In the genomic region with DNA sequence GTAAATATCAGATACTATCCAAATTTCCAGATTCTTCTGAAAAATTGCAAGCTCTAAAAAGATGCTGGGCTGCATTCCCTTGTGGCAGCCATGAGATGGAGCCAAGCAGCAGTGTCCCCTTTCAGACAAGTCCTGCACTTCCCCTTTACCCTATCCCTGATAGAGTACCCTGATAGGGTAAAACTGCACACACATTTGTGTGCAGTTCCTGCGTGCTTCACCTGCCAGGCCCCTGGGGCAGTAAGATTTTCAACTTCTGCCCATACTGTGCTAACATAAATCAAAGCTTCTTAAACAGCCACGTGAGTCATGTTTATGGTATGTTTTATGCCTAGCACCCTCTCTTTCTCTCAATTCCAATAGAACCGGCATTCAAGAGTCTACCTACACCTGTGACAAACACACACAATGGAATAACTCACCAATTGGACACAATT, we compare ENCODE assay signal across 8 cellular contexts. TPM values are rescaled to one million over a fixed set of nuclear protein-coding genes. Genes with fewer than 3 reads are reported as not detected.
DNase-seq lines count a peak whose midpoint lies in the region; ATAC-seq and TF ChIP-seq lines count a peak whose summit lies in the region.

No MANE protein-coding gene starts in this region.

- no peaks in the 10 kb centered on the region for H3K9me3 Mint-ChIP-seq in activated T-cell treated with anti-CD3 and anti-CD28 coated beads, Interleukin-2, amount 50 U/mL, for 72 hours

- DNase-seq in GM10266 (ENCODE audit: extremely low spot score) (no peak), NCI-H2227 treated with DMSO at 0.1 percent for 48 hours (lab: John Stamatoyannopoulos, UW) (peak; percentile 0), dermis blood vessel endothelial cell (peak; percentile 28), non-pigmented ciliary epithelial cell (ENCODE audit: low read depth) (peak; percentile 38), KG1 (lab: John Stamatoyannopoulos, UW) (no peak), putamen (ENCODE audit: low spot score) (no peak)
- DNase-seq in activated T-cell treated with anti-CD3 and anti-CD28 coated beads, Interleukin-2, amount 50 U/mL, for 72 hours = no peak
- no peak for DNase-seq in stimulated activated CD8-positive, alpha-beta memory T cell treated with anti-CD3 and anti-CD28 coated beads, Interleukin-4, amount 100 ng/mL, for 48 hours

- no peaks in the 10 kb centered on the region for H3K4me1 Mint-ChIP-seq in activated T-cell treated with anti-CD3 and anti-CD28 coated beads, Interleukin-2, amount 50 U/mL, for 72 hours (ENCODE audit: low read depth)

- no peak for ATAC-seq in activated T-cell treated with anti-CD3 and anti-CD28 coated beads, Interleukin-2, amount 50 U/mL, for 72 hours (replicated peaks in 1 of 2)

- no peaks in the 10 kb centered on the region for H3K36me3 Mint-ChIP-seq in activated T-cell treated with anti-CD3 and anti-CD28 coated beads, Interleukin-2, amount 50 U/mL, for 72 hours (ENCODE audit: insufficient read depth in 2 of 2)

- TF ChIP-seq CTCF in GM10266 (IDR thresholded peaks at IDR 0.05; ENCODE audit: control insufficient read depth, insufficient read depth, low read depth, missing control alignments) = peak; percentile 33

- no peak overlapping the region for H3K27ac Mint-ChIP-seq in activated T-cell treated with anti-CD3 and anti-CD28 coated beads, Interleukin-2, amount 50 U/mL, for 72 hours

- H3K4me3 Mint-ChIP-seq in activated T-cell treated with anti-CD3 and anti-CD28 coated beads, Interleukin-2, amount 50 U/mL, for 72 hours = no peak overlapping the region

- H3K27me3 Mint-ChIP-seq in activated T-cell treated with anti-CD3 and anti-CD28 coated beads, Interleukin-2, amount 50 U/mL, for 72 hours (ENCODE audit: low read depth) = peaks cover 7% of the 10 kb centered on the region

RNA-seq across cellular contexts. Expression of a gene that starts 52.2 kb away (rescaled TPM):
- 12.4 and 20.3 TPM in 2 replicates for total RNA-seq in dermis blood vessel endothelial cell
- total RNA-seq in activated T-cell treated with anti-CD3 and anti-CD28 coated beads, Interleukin-2, amount 50 U/mL, for 72 hours = 10 to 100 TPM in 1 of 2 donors, 1 to 10 TPM in 1; 6.6 to 10.2 TPM

Comparison
In these comparisons a context has a peak if more than half of its experiments do, and no peak if none do; other contexts are left out.
1. DNase-seq: peak in NCI-H2227 treated with DMSO at 0.1 percent for 48 hours (single experiment), dermis blood vessel endothelial cell (single experiment) and non-pigmented ciliary epithelial cell (single experiment); none in GM10266 (single experiment), activated T-cell treated with anti-CD3 and anti-CD28 coated beads, Interleukin-2, amount 50 U/mL, for 72 hours (0 of 2), KG1 (single experiment), putamen (single experiment) and stimulated activated CD8-positive, alpha-beta memory T cell treated with anti-CD3 and anti-CD28 coated beads, Interleukin-4, amount 100 ng/mL, for 48 hours (single experiment).